Comparison of ENCODE assay signal across 30 cellular contexts in genomic region chr13:69603144-69603853, GRCh38.
"Had no signal": no experiment of that assay in that cellular context is flagged by ENCODE, and none has a peak within 500 bp of the region (broad histone marks: within the 10 kb centered on the region; RNA-seq: fewer than 3 reads in every experiment).

No MANE protein-coding gene starts in this region.

- H3K27ac ChIP-seq: adrenal gland, body of pancreas, epithelial cell of prostate, esophagus squamous epithelium, gastroesophageal sphincter, WERI-Rb-1 had no signal

- H3K9me3 ChIP-seq: adrenal gland, body of pancreas, gastroesophageal sphincter had no signal

- H3K27me3 ChIP-seq: adrenal gland, body of pancreas, esophagus squamous epithelium, gastroesophageal sphincter had no signal

- H3K4me3 ChIP-seq: adrenal gland, body of pancreas, esophagus squamous epithelium, gastroesophageal sphincter had no signal

- ATAC-seq: activated CD4-positive, alpha-beta T cell treated with anti-CD3 and anti-CD28 coated beads for 36 hours; activated CD8-positive, alpha-beta memory T cell treated with anti-CD3 and anti-CD28 coated beads, Interleukin-2, amount 10 ng/mL, durations not matched to agents 7 days and 5 days; activated CD8-positive, alpha-beta T cell treated with anti-CD3 and anti-CD28 coated beads, Interleukin-2, amount 10 ng/mL, durations not matched to agents 7 days and 5 days; activated naive CD8-positive, alpha-beta T cell treated with anti-CD3 and anti-CD28 coated beads, Interleukin-2, amount 50 U/mL, for 24 hours; body of pancreas; gastroesophageal sphincter; T-helper 17 cell had no signal

- H3K4me1 ChIP-seq: adrenal gland, body of pancreas, esophagus squamous epithelium, gastroesophageal sphincter had no signal

- DNase-seq: activated CD4-positive, alpha-beta memory T cell treated with anti-CD3 and anti-CD28 coated beads for 36 hours; activated CD4-positive, alpha-beta T cell treated with anti-CD3 and anti-CD28 coated beads for 36 hours; activated CD4-positive, alpha-beta T cell treated with anti-CD3 and anti-CD28 coated beads, Interleukin-2, amount 10 ng/mL, durations not matched to agents 24 days and 14 days; activated CD4-positive, CD25-positive, alpha-beta regulatory T cell; activated CD4-positive, CD25-positive, alpha-beta regulatory T cell treated with anti-CD3 and anti-CD28 coated beads, Interleukin-2, amount 50 U/mL, for 72 hours; activated CD8-positive, alpha-beta memory T cell treated with anti-CD3 and anti-CD28 coated beads, Interleukin-2, amount 10 ng/mL, durations not matched to agents 7 days and 5 days; activated CD8-positive, alpha-beta memory T cell treated with anti-CD3 and anti-CD28 coated beads, Interleukin-2, amount 50 U/mL, for 4 hours; activated CD8-positive, alpha-beta T cell treated with anti-CD3 and anti-CD28 coated beads, Interleukin-2, amount 10 ng/mL, durations not matched to agents 7 days and 5 days; activated effector memory CD4-positive, alpha-beta T cell treated with anti-CD3 and anti-CD28 coated beads, Interleukin-2, amount 50 U/mL, for 16 hours; activated naive CD4-positive, alpha-beta T cell treated with anti-CD3 and anti-CD28 coated beads for 36 hours; activated naive CD8-positive, alpha-beta T cell treated with anti-CD3 and anti-CD28 coated beads for 36 hours; activated naive CD8-positive, alpha-beta T cell treated with anti-CD3 and anti-CD28 coated beads, Interleukin-2, amount 50 U/mL, for 24 hours; activated T-cell treated with anti-CD3 and anti-CD28 coated beads, Interleukin-2, amount 50 U/mL, for 1 hour; activated T-cell treated with anti-CD3 and anti-CD28 coated beads, Interleukin-2, amount 50 U/mL, for 48 hours; adrenal gland; amygdala; aorta; body of pancreas; caudate nucleus; cortex of kidney; effector CD8-positive, alpha-beta T cell; esophagus squamous epithelium; foreskin melanocyte; head of caudate nucleus; T-helper 1 cell; T-helper 17 cell; T1000; WERI-Rb-1 had no signal

- H3K36me3 ChIP-seq: adrenal gland, esophagus squamous epithelium, gastroesophageal sphincter, WERI-Rb-1 had no signal
